15 cellular contexts compared by ENCODE assay signal in genomic region chr2:74504591-74504990, GRCh38. TPM values are rescaled to one million over a fixed set of nuclear protein-coding genes. Genes with fewer than 3 reads are reported as not detected.
DNase-seq lines count a peak whose midpoint lies in the region; ATAC-seq, FAIRE-seq and TF ChIP-seq lines count a peak whose summit lies in the region.
"Had no signal": no experiment of that assay in that cellular context is flagged by ENCODE, and none has a peak within 500 bp of the region (broad histone marks: within the 10 kb centered on the region; RNA-seq: fewer than 3 reads in every experiment).

No MANE protein-coding gene starts in this region.

- TF ChIP-seq EP300 in HepG2 (IDR thresholded peaks at IDR 0.05; ENCODE audit: low read depth in 2 of 2, low read length in 2 of 2) (no peak), HepG2 (CRISPR knock-in tag; IDR thresholded peaks at IDR 0.05; ENCODE audit: borderline replicate concordance) (no peak)

- H3K9me3 Mint-ChIP-seq in activated naive CD4-positive, alpha-beta T cell treated with anti-CD3 and anti-CD28 coated beads, Interleukin-2, amount 10 ng/mL, durations not matched to agents 7 days and 5 days = no peaks in the 10 kb centered on the region
- no peaks in the 10 kb centered on the region for H3K9me3 Mint-ChIP-seq in activated naive CD8-positive, alpha-beta T cell treated with anti-CD3 and anti-CD28 coated beads, Interleukin-2, amount 50 U/mL, for 24 hours
- no peaks in the 10 kb centered on the region for H3K9me3 Mint-ChIP-seq in stimulated activated effector memory CD8-positive, alpha-beta T cell treated with anti-CD3 and anti-CD28 coated beads, Interleukin-12 subunit alpha, Interleukin-12 subunit beta, amount 100 ng/mL, for 72 hours

- H3K9me3 ChIP-seq in HepG2 (ENCODE audit: low read length) = no peaks in the 10 kb centered on the region
- H3K9me3 ChIP-seq: colonic mucosa, neutrophil had no signal

- no peak for ATAC-seq in activated naive CD8-positive, alpha-beta T cell treated with anti-CD3 and anti-CD28 coated beads, Interleukin-2, amount 50 U/mL, for 24 hours
- ATAC-seq in HepG2 = no peak
- ATAC-seq in stimulated activated effector memory CD8-positive, alpha-beta T cell treated with anti-CD3 and anti-CD28 coated beads, Interleukin-12 subunit alpha, Interleukin-12 subunit beta, amount 100 ng/mL, for 72 hours = no peak
- ATAC-seq: foreskin keratinocyte had no signal

- peak overlapping the region; percentile 83; the same call in 1 of the 2 replicates for H3K9ac ChIP-seq in HepG2 (ENCODE audit: insufficient read depth, low read depth, low read length)

- peaks cover 77% of the 10 kb centered on the region for H3K27me3 Mint-ChIP-seq in activated naive CD4-positive, alpha-beta T cell treated with anti-CD3 and anti-CD28 coated beads, Interleukin-2, amount 10 ng/mL, durations not matched to agents 7 days and 5 days
- H3K27me3 Mint-ChIP-seq in activated naive CD8-positive, alpha-beta T cell treated with anti-CD3 and anti-CD28 coated beads, Interleukin-2, amount 50 U/mL, for 24 hours = peaks cover 55% of the 10 kb centered on the region

- peaks cover 42% of the 10 kb centered on the region for H3K36me3 Mint-ChIP-seq in activated naive CD4-positive, alpha-beta T cell treated with anti-CD3 and anti-CD28 coated beads, Interleukin-2, amount 10 ng/mL, durations not matched to agents 7 days and 5 days
- peaks cover 31% of the 10 kb centered on the region for H3K36me3 Mint-ChIP-seq in activated naive CD8-positive, alpha-beta T cell treated with anti-CD3 and anti-CD28 coated beads, Interleukin-2, amount 50 U/mL, for 24 hours (ENCODE audit: low read depth)
- H3K36me3 Mint-ChIP-seq in stimulated activated effector memory CD8-positive, alpha-beta T cell treated with anti-CD3 and anti-CD28 coated beads, Interleukin-12 subunit alpha, Interleukin-12 subunit beta, amount 100 ng/mL, for 72 hours = peaks cover 50% of the 10 kb centered on the region

- H3K27ac Mint-ChIP-seq in activated naive CD4-positive, alpha-beta T cell treated with anti-CD3 and anti-CD28 coated beads, Interleukin-2, amount 10 ng/mL, durations not matched to agents 7 days and 5 days = no peak overlapping the region
- H3K27ac Mint-ChIP-seq in activated naive CD8-positive, alpha-beta T cell treated with anti-CD3 and anti-CD28 coated beads, Interleukin-2, amount 50 U/mL, for 24 hours = no peak overlapping the region
- H3K27ac Mint-ChIP-seq in stimulated activated effector memory CD8-positive, alpha-beta T cell treated with anti-CD3 and anti-CD28 coated beads, Interleukin-12 subunit alpha, Interleukin-12 subunit beta, amount 100 ng/mL, for 72 hours = peak overlapping the region; percentile 43

- peaks cover 68% of the 10 kb centered on the region for H3K4me1 ChIP-seq in HepG2 (ENCODE audit: insufficient read depth, low read length)

- CTCF ChIA-PET in activated naive CD4-positive, alpha-beta T cell treated with anti-CD3 and anti-CD28 coated beads, Interleukin-2, amount 10 ng/mL, durations not matched to agents 7 days and 5 days (lab: Charles Lee) = interaction anchor here (0.6 to 2.5 kb wide), 5 partner anchors 8 to 80 kb away, joined by 3 to 11 read pairs (median 4); partner anchors contain the start of genes CCDC142 and TTC31
- CTCF ChIA-PET in HepG2 (lab: Yijun Ruan, JAX; ENCODE audit: low intra/inter-chr PET ratio, low total read pairs) = interaction anchor here (2.9 kb wide), 1 partner anchor 21 kb away, joined by 20 read pairs; the partner anchor contains the start of genes CCDC142 and TTC31

- H3K27me3 ChIP-seq in HepG2 (ENCODE audit: control insufficient read depth in 1 of 2, insufficient read depth in 2 of 2, low read length in 2 of 2) = no peaks in the 10 kb centered on the region; a peak in 1 of 5 replicates

- no TSS peak for BruUV-seq in HepG2 (replicated peaks; lab: Mats Ljungman, UMichigan)

- intact Hi-C loops in HepG2 (cut with micrococcal nuclease; ENCODE audit: unreplicated experiment) = no loop called here

- in situ Hi-C loops in HepG2 (cut with HindIII; ENCODE audit: extremely low pct_ligation_motif_present, low pct_unique_long_range_greater_than_20kb) (no loop called here), ACHN (cut with HindIII; ENCODE audit: low pct_ligation_motif_present, low pct_unique_long_range_greater_than_20kb, low sequenced_read_pairs) (no loop called here)

- TF ChIP-seq POLR2A in HepG2 (IDR thresholded peaks at IDR 0.05; ENCODE audit: insufficient read depth in 1 of 2, low read depth in 2 of 2, low read length in 2 of 2) = peak in 1 of 2 experiments; percentile 5; a peak in 1 of 4 replicates
- TF ChIP-seq POLR2A in GM12891 (IDR thresholded peaks at IDR 0.05; ENCODE audit: low read depth, low read length) = no peak

- no peaks in the 10 kb centered on the region for H4K20me1 ChIP-seq in HepG2 (ENCODE audit: insufficient read depth, low read length)

- H3K79me2 ChIP-seq in HepG2 (ENCODE audit: insufficient read depth, low read length) = peaks cover 51% of the 10 kb centered on the region

- no peak for DNase-seq in activated naive CD4-positive, alpha-beta T cell treated with anti-CD3 and anti-CD28 coated beads, Interleukin-2, amount 10 ng/mL, durations not matched to agents 7 days and 5 days
- DNase-seq in activated naive CD4-positive, alpha-beta T cell (lab: John Stamatoyannopoulos, UW) = no peak
- no peak for DNase-seq in activated naive CD8-positive, alpha-beta T cell treated with anti-CD3 and anti-CD28 coated beads, Interleukin-2, amount 50 U/mL, for 24 hours
- DNase-seq in HepG2 (ENCODE audit: low spot score) (no peak), ACHN (no peak), GM12891 (ENCODE audit: insufficient read length, low spot score) (no peak), 8988T (no peak)
- no peak for DNase-seq in stimulated activated effector memory CD8-positive, alpha-beta T cell treated with anti-CD3 and anti-CD28 coated beads, Interleukin-12 subunit alpha, Interleukin-12 subunit beta, amount 100 ng/mL, for 72 hours (ENCODE audit: low spot score in 2 of 2)
- DNase-seq: colonic mucosa, foreskin keratinocyte, NCI-H1930, NCI-H69 had no signal

- 68% methylated on average over 3 of the region's 3 CpGs for WGBS in HepG2 (ENCODE audit: low lambda C conversion rate)

- H3K4me3 ChIP-seq in HepG2 (replicated peaks in 1 of 3; ENCODE audit: insufficient read depth in 1 of 3, low read depth in 2 of 3, low read length in 3 of 3) = peak overlapping the region; percentile 67 to 86 (median 82)

- H3K36me3 ChIP-seq in HepG2 (replicated peaks in 1 of 2; ENCODE audit: control insufficient read depth in 1 of 2, insufficient read depth in 2 of 2, low read length in 2 of 2) = no peaks in the 10 kb centered on the region; a peak in 3 of 5 replicates

- POLR2A ChIA-PET in HepG2 (lab: Yijun Ruan, JAX) = interaction anchor here (0.8 to 16.5 kb wide), 15 partner anchors 8 to 75 kb away, joined by 3 to 795 read pairs (median 18); partner anchors contain the start of genes AUP1, CCDC142, DQX1 and HTRA2

- TF ChIP-seq RAD21 in HepG2 (CRISPR knock-in tag; IDR thresholded peaks at IDR 0.05) = no peak

- peak overlapping the region; percentile 11 for H3K27ac ChIP-seq in HepG2 (ENCODE audit: extremely low read length, insufficient read depth, low read length)
- H3K27ac ChIP-seq: foreskin keratinocyte, neutrophil, VCaP had no signal

- no peak for FAIRE-seq in HepG2 (lab: Jason Lieb, UNC)
- no peak for FAIRE-seq in GM12891 (lab: Jason Lieb, UNC)

- H2AFZ ChIP-seq in HepG2 (ENCODE audit: low read length) = no peak overlapping the region

- no peak for TF ChIP-seq CTCF in HepG2 (CRISPR knock-in tag; IDR thresholded peaks at IDR 0.05)

- H3K4me2 ChIP-seq in HepG2 (ENCODE audit: low read depth, low read length) = peak overlapping the region; percentile 92

- peaks cover 68% of the 10 kb centered on the region for H3K4me1 Mint-ChIP-seq in activated naive CD4-positive, alpha-beta T cell treated with anti-CD3 and anti-CD28 coated beads, Interleukin-2, amount 10 ng/mL, durations not matched to agents 7 days and 5 days
- H3K4me1 Mint-ChIP-seq in activated naive CD8-positive, alpha-beta T cell treated with anti-CD3 and anti-CD28 coated beads, Interleukin-2, amount 50 U/mL, for 24 hours = peaks cover 62% of the 10 kb centered on the region
- H3K4me1 Mint-ChIP-seq in stimulated activated effector memory CD8-positive, alpha-beta T cell treated with anti-CD3 and anti-CD28 coated beads, Interleukin-12 subunit alpha, Interleukin-12 subunit beta, amount 100 ng/mL, for 72 hours = peaks cover 71% of the 10 kb centered on the region

- H3K4me3 Mint-ChIP-seq in activated naive CD4-positive, alpha-beta T cell treated with anti-CD3 and anti-CD28 coated beads, Interleukin-2, amount 10 ng/mL, durations not matched to agents 7 days and 5 days = peak overlapping the region; percentile 5
- H3K4me3 Mint-ChIP-seq in activated naive CD8-positive, alpha-beta T cell treated with anti-CD3 and anti-CD28 coated beads, Interleukin-2, amount 50 U/mL, for 24 hours = peak overlapping the region; percentile 2
- peak overlapping the region; percentile 91 for H3K4me3 Mint-ChIP-seq in stimulated activated effector memory CD8-positive, alpha-beta T cell treated with anti-CD3 and anti-CD28 coated beads, Interleukin-12 subunit alpha, Interleukin-12 subunit beta, amount 100 ng/mL, for 72 hours

RNA-seq across cellular contexts. Expression of gene PCGF1, which starts 2.9 kb away (rescaled TPM):
- total RNA-seq in HepG2 (2016; rRNA removed; fragmentation: Illumina TruSeq; extraction: Trizol) = 14.2 and 20.4 TPM in 2 replicates
- 37.5 and 42.0 TPM in 2 replicates for total RNA-seq in HepG2 (2016; cell fraction: cytosol; rRNA removed; fragmentation: Illumina TruSeq; extraction: Trizol; ENCODE audit: low read depth)
- total RNA-seq in HepG2 (2016; cell fraction: insoluble cytoplasmic fraction; rRNA removed; fragmentation: Illumina TruSeq; extraction: Trizol) = 15.5 and 15.6 TPM in 2 replicates
- total RNA-seq in HepG2 (2016; cell fraction: membrane; rRNA removed; fragmentation: Illumina TruSeq; extraction: Trizol) = 29.0 and 31.0 TPM in 2 replicates
- total RNA-seq in HepG2 (2016; cell fraction: nucleus; rRNA removed; fragmentation: Illumina TruSeq; extraction: Trizol) = 16.2 and 22.2 TPM in 2 replicates
- polyA plus RNA-seq in HepG2 (2011; rRNA removed) = 22.6 and 22.7 TPM in 2 replicates
- 19.8 and 22.8 TPM in 2 replicates for polyA plus RNA-seq in HepG2 (2011; cell fraction: cytosol; rRNA removed)
- 37.4 and 90.3 TPM in 2 replicates for polyA plus RNA-seq in HepG2 (2011; cell fraction: nucleus; rRNA removed)
- 14.2 and 15.2 TPM in 2 replicates for polyA plus RNA-seq in HepG2 (2012)
- polyA plus RNA-seq in HepG2 (2016; cell fraction: cytosol; fragmentation: Illumina TruSeq; extraction: Trizol; ENCODE audit: low read depth) = 20.8 and 23.0 TPM in 2 replicates
- 13.9 and 16.9 TPM in 2 replicates for polyA plus RNA-seq in HepG2 (2016; cell fraction: insoluble cytoplasmic fraction; fragmentation: Illumina TruSeq; extraction: Trizol; ENCODE audit: low read depth)
- 18.0 and 18.6 TPM in 2 replicates for polyA plus RNA-seq in HepG2 (2016; cell fraction: membrane; fragmentation: Illumina TruSeq; extraction: Trizol; ENCODE audit: low read depth)
- polyA plus RNA-seq in HepG2 (2016; cell fraction: nucleus; fragmentation: Illumina TruSeq; extraction: Trizol; ENCODE audit: insufficient read depth, low read depth) = 44.9 and 46.7 TPM in 2 replicates
- 19.3 and 42.8 TPM in 2 replicates for polyA minus RNA-seq in HepG2 (2011; rRNA and poly(A)+ RNA removed; ENCODE audit: low replicate concordance)
- 14.1 and 14.9 TPM in 2 replicates for polyA minus RNA-seq in HepG2 (2011; cell fraction: cytosol; rRNA and poly(A)+ RNA removed)
- 22.8 and 25.0 TPM in 2 replicates for polyA minus RNA-seq in HepG2 (2011; cell fraction: nucleus; rRNA and poly(A)+ RNA removed)
- polyA plus RNA-seq in GM12891 (2012; ENCODE audit: low read depth, missing spikeins) = 17.0 TPM

RNA-seq across cellular contexts. Expression of gene LBX2, which starts 5.2 kb away (rescaled TPM):
- total RNA-seq in HepG2 (2016; rRNA removed; fragmentation: Illumina TruSeq; extraction: Trizol) = 4.0 and 8.1 TPM in 2 replicates
- total RNA-seq in HepG2 (2016; cell fraction: cytosol; rRNA removed; fragmentation: Illumina TruSeq; extraction: Trizol; ENCODE audit: low read depth) = 1.6 and 4.3 TPM in 2 replicates
- total RNA-seq in HepG2 (2016; cell fraction: insoluble cytoplasmic fraction; rRNA removed; fragmentation: Illumina TruSeq; extraction: Trizol) = 7.3 and 8.7 TPM in 2 replicates
- total RNA-seq in HepG2 (2016; cell fraction: membrane; rRNA removed; fragmentation: Illumina TruSeq; extraction: Trizol) = 2.9 and 6.9 TPM in 2 replicates
- total RNA-seq in HepG2 (2016; cell fraction: nucleus; rRNA removed; fragmentation: Illumina TruSeq; extraction: Trizol) = 6.7 and 10.5 TPM in 2 replicates
- 6.4 and 7.3 TPM in 2 replicates for polyA plus RNA-seq in HepG2 (2011; rRNA removed)
- 5.1 and 7.2 TPM in 2 replicates for polyA plus RNA-seq in HepG2 (2011; cell fraction: cytosol; rRNA removed)
- 43.6 and 46.5 TPM in 2 replicates for polyA plus RNA-seq in HepG2 (2011; cell fraction: nucleus; rRNA removed)
- 7.8 and 8.2 TPM in 2 replicates for polyA plus RNA-seq in HepG2 (2012)
- polyA plus RNA-seq in HepG2 (2016; cell fraction: cytosol; fragmentation: Illumina TruSeq; extraction: Trizol; ENCODE audit: low read depth) = 3.0 and 3.5 TPM in 2 replicates
- 8.9 and 9.5 TPM in 2 replicates for polyA plus RNA-seq in HepG2 (2016; cell fraction: insoluble cytoplasmic fraction; fragmentation: Illumina TruSeq; extraction: Trizol; ENCODE audit: low read depth)
- polyA plus RNA-seq in HepG2 (2016; cell fraction: membrane; fragmentation: Illumina TruSeq; extraction: Trizol; ENCODE audit: low read depth) = 4.3 and 5.5 TPM in 2 replicates
- polyA plus RNA-seq in HepG2 (2016; cell fraction: nucleus; fragmentation: Illumina TruSeq; extraction: Trizol; ENCODE audit: insufficient read depth, low read depth) = 14.4 and 14.6 TPM in 2 replicates
- 0.14 and 7.2 TPM in 2 replicates for polyA minus RNA-seq in HepG2 (2011; rRNA and poly(A)+ RNA removed; ENCODE audit: low replicate concordance)
- polyA minus RNA-seq in HepG2 (2011; cell fraction: cytosol; rRNA and poly(A)+ RNA removed) = 3.6 TPM in 2 replicates
- 9.8 and 12.1 TPM in 2 replicates for polyA minus RNA-seq in HepG2 (2011; cell fraction: nucleus; rRNA and poly(A)+ RNA removed)
- polyA plus RNA-seq in GM12891 (2012; ENCODE audit: low read depth, missing spikeins) = 1.4 TPM

RNA-seq across cellular contexts. Expression of gene TLX2, which starts 9.7 kb away (rescaled TPM):
- total RNA-seq in HepG2 (2016; rRNA removed; fragmentation: Illumina TruSeq; extraction: Trizol) = 0.20 TPM in 1 of 2 replicates, not detected in the other
- 0.10 and 0.26 TPM in 2 replicates for total RNA-seq in HepG2 (2016; cell fraction: cytosol; rRNA removed; fragmentation: Illumina TruSeq; extraction: Trizol; ENCODE audit: low read depth)
- total RNA-seq in HepG2 (2016; cell fraction: insoluble cytoplasmic fraction; rRNA removed; fragmentation: Illumina TruSeq; extraction: Trizol) = 0.28 TPM in 1 of 2 replicates, not detected in the other
- 0.28 TPM in 1 of 2 replicates, not detected in the other for total RNA-seq in HepG2 (2016; cell fraction: membrane; rRNA removed; fragmentation: Illumina TruSeq; extraction: Trizol)
- total RNA-seq in HepG2 (2016; cell fraction: nucleus; rRNA removed; fragmentation: Illumina TruSeq; extraction: Trizol) = not detected in 2 replicates
- 0.05 and 0.09 TPM in 2 replicates for polyA plus RNA-seq in HepG2 (2011; rRNA removed)
- polyA plus RNA-seq in HepG2 (2011; cell fraction: cytosol; rRNA removed) = 0.10 and 0.17 TPM in 2 replicates
- 0.35 and 0.92 TPM in 2 replicates for polyA plus RNA-seq in HepG2 (2011; cell fraction: nucleus; rRNA removed)
- 4.1 and 5.8 TPM in 2 replicates for polyA plus RNA-seq in HepG2 (2012)
- polyA plus RNA-seq in HepG2 (2016; cell fraction: cytosol; fragmentation: Illumina TruSeq; extraction: Trizol; ENCODE audit: low read depth) = 0.09 and 0.26 TPM in 2 replicates
- 0.26 TPM in 1 of 2 replicates, not detected in the other for polyA plus RNA-seq in HepG2 (2016; cell fraction: insoluble cytoplasmic fraction; fragmentation: Illumina TruSeq; extraction: Trizol; ENCODE audit: low read depth)
- polyA plus RNA-seq in HepG2 (2016; cell fraction: membrane; fragmentation: Illumina TruSeq; extraction: Trizol; ENCODE audit: low read depth) = 0.62 TPM in 1 of 2 replicates, not detected in the other
- polyA plus RNA-seq in HepG2 (2016; cell fraction: nucleus; fragmentation: Illumina TruSeq; extraction: Trizol; ENCODE audit: insufficient read depth, low read depth) = 0.66 TPM in 1 of 2 replicates, not detected in the other
- not detected in 2 replicates for polyA minus RNA-seq in HepG2 (2011; rRNA and poly(A)+ RNA removed; ENCODE audit: low replicate concordance)
- polyA minus RNA-seq in HepG2 (2011; cell fraction: cytosol; rRNA and poly(A)+ RNA removed) = not detected in 2 replicates
- not detected in 2 replicates for polyA minus RNA-seq in HepG2 (2011; cell fraction: nucleus; rRNA and poly(A)+ RNA removed)
- polyA plus RNA-seq in GM12891 (2012; ENCODE audit: low read depth, missing spikeins) = 0.12 TPM
- total RNA-seq: foreskin keratinocyte, kidney epithelial cell had no signal

RNA-seq across cellular contexts. Expression of gene DQX1, which starts 21.4 kb away (rescaled TPM):
- 23.9 and 27.6 TPM in 2 replicates for total RNA-seq in HepG2 (2016; rRNA removed; fragmentation: Illumina TruSeq; extraction: Trizol)
- 2.6 and 3.3 TPM in 2 replicates for total RNA-seq in HepG2 (2016; cell fraction: cytosol; rRNA removed; fragmentation: Illumina TruSeq; extraction: Trizol; ENCODE audit: low read depth)
- total RNA-seq in HepG2 (2016; cell fraction: insoluble cytoplasmic fraction; rRNA removed; fragmentation: Illumina TruSeq; extraction: Trizol) = 22.2 and 26.8 TPM in 2 replicates
- 5.5 and 6.0 TPM in 2 replicates for total RNA-seq in HepG2 (2016; cell fraction: membrane; rRNA removed; fragmentation: Illumina TruSeq; extraction: Trizol)
- total RNA-seq in HepG2 (2016; cell fraction: nucleus; rRNA removed; fragmentation: Illumina TruSeq; extraction: Trizol) = 33.6 and 38.9 TPM in 2 replicates
- 72.9 and 89.8 TPM in 2 replicates for polyA plus RNA-seq in HepG2 (2011; rRNA removed)
- 26.2 and 34.1 TPM in 2 replicates for polyA plus RNA-seq in HepG2 (2011; cell fraction: cytosol; rRNA removed)
- 328 and 444 TPM in 2 replicates for polyA plus RNA-seq in HepG2 (2011; cell fraction: nucleus; rRNA removed)
- polyA plus RNA-seq in HepG2 (2012) = 18.7 and 45.3 TPM in 2 replicates
- polyA plus RNA-seq in HepG2 (2016; cell fraction: cytosol; fragmentation: Illumina TruSeq; extraction: Trizol; ENCODE audit: low read depth) = 1.8 and 2.4 TPM in 2 replicates
- 24.5 and 26.6 TPM in 2 replicates for polyA plus RNA-seq in HepG2 (2016; cell fraction: insoluble cytoplasmic fraction; fragmentation: Illumina TruSeq; extraction: Trizol; ENCODE audit: low read depth)
- 3.1 and 3.3 TPM in 2 replicates for polyA plus RNA-seq in HepG2 (2016; cell fraction: membrane; fragmentation: Illumina TruSeq; extraction: Trizol; ENCODE audit: low read depth)
- polyA plus RNA-seq in HepG2 (2016; cell fraction: nucleus; fragmentation: Illumina TruSeq; extraction: Trizol; ENCODE audit: insufficient read depth, low read depth) = 74.4 and 79.7 TPM in 2 replicates
- polyA minus RNA-seq in HepG2 (2011; rRNA and poly(A)+ RNA removed; ENCODE audit: low replicate concordance) = 0.37 and 58.7 TPM in 2 replicates
- polyA minus RNA-seq in HepG2 (2011; cell fraction: cytosol; rRNA and poly(A)+ RNA removed) = 15.7 and 18.8 TPM in 2 replicates
- polyA minus RNA-seq in HepG2 (2011; cell fraction: nucleus; rRNA and poly(A)+ RNA removed) = 68.4 and 72.2 TPM in 2 replicates
- 1.2 TPM for polyA plus RNA-seq in GM12891 (2012; ENCODE audit: low read depth, missing spikeins)
- total RNA-seq: kidney epithelial cell had no signal

RNA-seq across cellular contexts. Expression of gene TTC31, which starts 21.7 kb away (rescaled TPM):
- 21.1 and 28.3 TPM in 2 replicates for total RNA-seq in HepG2 (2016; rRNA removed; fragmentation: Illumina TruSeq; extraction: Trizol)
- total RNA-seq in HepG2 (2016; cell fraction: cytosol; rRNA removed; fragmentation: Illumina TruSeq; extraction: Trizol; ENCODE audit: low read depth) = 2.7 and 3.0 TPM in 2 replicates
- 18.2 and 28.7 TPM in 2 replicates for total RNA-seq in HepG2 (2016; cell fraction: insoluble cytoplasmic fraction; rRNA removed; fragmentation: Illumina TruSeq; extraction: Trizol)
- total RNA-seq in HepG2 (2016; cell fraction: membrane; rRNA removed; fragmentation: Illumina TruSeq; extraction: Trizol) = 6.9 and 8.2 TPM in 2 replicates
- total RNA-seq in HepG2 (2016; cell fraction: nucleus; rRNA removed; fragmentation: Illumina TruSeq; extraction: Trizol) = 47.8 and 48.1 TPM in 2 replicates
- polyA plus RNA-seq in HepG2 (2011; rRNA removed) = 39.5 and 43.4 TPM in 2 replicates
- 21.8 and 24.0 TPM in 2 replicates for polyA plus RNA-seq in HepG2 (2011; cell fraction: cytosol; rRNA removed)
- 180 and 208 TPM in 2 replicates for polyA plus RNA-seq in HepG2 (2011; cell fraction: nucleus; rRNA removed)
- polyA plus RNA-seq in HepG2 (2012) = 20.8 and 30.1 TPM in 2 replicates
- 2.3 and 2.7 TPM in 2 replicates for polyA plus RNA-seq in HepG2 (2016; cell fraction: cytosol; fragmentation: Illumina TruSeq; extraction: Trizol; ENCODE audit: low read depth)
- polyA plus RNA-seq in HepG2 (2016; cell fraction: insoluble cytoplasmic fraction; fragmentation: Illumina TruSeq; extraction: Trizol; ENCODE audit: low read depth) = 21.6 and 25.6 TPM in 2 replicates
- 5.9 and 6.6 TPM in 2 replicates for polyA plus RNA-seq in HepG2 (2016; cell fraction: membrane; fragmentation: Illumina TruSeq; extraction: Trizol; ENCODE audit: low read depth)
- polyA plus RNA-seq in HepG2 (2016; cell fraction: nucleus; fragmentation: Illumina TruSeq; extraction: Trizol; ENCODE audit: insufficient read depth, low read depth) = 99.0 and 111 TPM in 2 replicates
- 35.9 and 48.7 TPM in 2 replicates for polyA minus RNA-seq in HepG2 (2011; rRNA and poly(A)+ RNA removed; ENCODE audit: low replicate concordance)
- 11.7 and 13.3 TPM in 2 replicates for polyA minus RNA-seq in HepG2 (2011; cell fraction: cytosol; rRNA and poly(A)+ RNA removed)
- polyA minus RNA-seq in HepG2 (2011; cell fraction: nucleus; rRNA and poly(A)+ RNA removed) = 72.2 and 74.9 TPM in 2 replicates
- polyA plus RNA-seq in GM12891 (2012; ENCODE audit: low read depth, missing spikeins) = 17.3 TPM

Comparison
In these comparisons a context has a peak if more than half of its experiments do, and no peak if none do; other contexts are left out.
1. H3K4me3 Mint-ChIP-seq: peak in every context shown above with its lines; median percentile 91 in stimulated activated effector memory CD8-positive, alpha-beta T cell treated with anti-CD3 and anti-CD28 coated beads, Interleukin-12 subunit alpha, Interleukin-12 subunit beta, amount 100 ng/mL, for 72 hours; 5 in activated naive CD4-positive, alpha-beta T cell treated with anti-CD3 and anti-CD28 coated beads, Interleukin-2, amount 10 ng/mL, durations not matched to agents 7 days and 5 days; 2 in activated naive CD8-positive, alpha-beta T cell treated with anti-CD3 and anti-CD28 coated beads, Interleukin-2, amount 50 U/mL, for 24 hours.